In genomic region chr9:126719677-126720435, GRCh38 we compare ENCODE assay signal across 8 cellular contexts.
DNase-seq lines count a peak whose midpoint lies in the region; ATAC-seq and TF ChIP-seq lines count a peak whose summit lies in the region.

No MANE protein-coding gene starts in this region.

- H3K9me3 Mint-ChIP-seq in H9, result peaks cover 0 to 2% of the 10 kb centered on the region in 2 experiments; a peak in 2 of 5 replicates
- H3K9me3 Mint-ChIP-seq in activated CD4-positive, alpha-beta T cell treated with anti-CD3 and anti-CD28 coated beads, Interleukin-2, amount 10 ng/mL, durations not matched to agents 24 days and 14 days, result no peaks in the 10 kb centered on the region

- no peak overlapping the region for H2BK12ac ChIP-seq in H9 (ENCODE audit: insufficient read length, low read depth, low read length)

- H2BK5ac ChIP-seq in H9 (ENCODE audit: insufficient read length, low read length), result no peak overlapping the region

- peak overlapping the region; percentile 49 for H2BK120ac ChIP-seq in H9 (ENCODE audit: low read depth, low read length, poor library complexity, severe bottlenecking)

- H3K27me3 Mint-ChIP-seq in H9 (ENCODE audit: low read depth), result peaks cover 54% of the 10 kb centered on the region
- H3K27me3 Mint-ChIP-seq in activated CD4-positive, alpha-beta T cell treated with anti-CD3 and anti-CD28 coated beads, Interleukin-2, amount 10 ng/mL, durations not matched to agents 24 days and 14 days, result peaks cover 22% of the 10 kb centered on the region

- H2BK15ac ChIP-seq in H9 (ENCODE audit: low read depth, low read length), result no peak overlapping the region

- H3K18ac ChIP-seq in H9 (ENCODE audit: insufficient read length, low read depth, low read length), result peak overlapping the region; percentile 72

- no peak overlapping the region for H3K4me2 ChIP-seq in H9 (ENCODE audit: insufficient read depth, insufficient read length, low read length)

- peaks cover 2% of the 10 kb centered on the region; the same call in 1 of the 2 replicates for H3K4me1 ChIP-seq in H9 (ENCODE audit: insufficient read depth, low read length)

- no peak for TF ChIP-seq POLR2A in lower leg skin (IDR thresholded peaks at IDR 0.05)

- H3K23me2 ChIP-seq in H9 (ENCODE audit: insufficient read length, low read depth, low read length, poor library complexity, severe bottlenecking), result peaks cover 14% of the 10 kb centered on the region

- H3K27me3 ChIP-seq in H9 (ENCODE audit: insufficient read depth, low read length), result no peaks in the 10 kb centered on the region; the same call in 1 of the 2 replicates

- TF ChIP-seq CTCF in H9 (conservative IDR thresholded peaks at IDR 0.05) (no peak), lower leg skin (IDR thresholded peaks at IDR 0.05) (no peak)

- no peak for ATAC-seq in HG02588 (IDR thresholded peaks at IDR 0.05; ENCODE audit: unreplicated experiment)

- no peak overlapping the region for H2AK5ac ChIP-seq in H9 (ENCODE audit: insufficient read length, low read length)

- H3K4me1 Mint-ChIP-seq in H9, result peaks cover 22 to 33% of the 10 kb centered on the region in 2 experiments
- H3K4me1 Mint-ChIP-seq in activated CD4-positive, alpha-beta T cell treated with anti-CD3 and anti-CD28 coated beads, Interleukin-2, amount 10 ng/mL, durations not matched to agents 24 days and 14 days, result peaks cover 30% of the 10 kb centered on the region

- no peak overlapping the region for H3K27ac ChIP-seq in H9 (ENCODE audit: insufficient read length, low read depth, low read length)

- H3K36me3 Mint-ChIP-seq in H9 (ENCODE audit: insufficient read depth in 1 of 3, low read depth in 3 of 3), result no peaks in the 10 kb centered on the region; a peak in 1 of 7 replicates
- no peaks in the 10 kb centered on the region for H3K36me3 Mint-ChIP-seq in activated CD4-positive, alpha-beta T cell treated with anti-CD3 and anti-CD28 coated beads, Interleukin-2, amount 10 ng/mL, durations not matched to agents 24 days and 14 days (ENCODE audit: low read depth)

- no peaks in the 10 kb centered on the region for H3K9me3 ChIP-seq in H9 (ENCODE audit: control insufficient read depth, low read depth, low read length)

- no peak overlapping the region for H2AFZ ChIP-seq in H9 (ENCODE audit: low read length)

- no peak overlapping the region; the same call in 1 of the 2 replicates for H3K4ac ChIP-seq in H9 (ENCODE audit: low read depth, low read length)

- no peaks in the 10 kb centered on the region for H4K20me1 ChIP-seq in H9 (ENCODE audit: control insufficient read depth, insufficient read depth, insufficient read length)

- H2BK20ac ChIP-seq in H9 (ENCODE audit: low read depth, low read length, poor library complexity, severe bottlenecking), result no peak overlapping the region

- H3K56ac ChIP-seq in H9 (ENCODE audit: insufficient read length, low read depth, low read length), result no peak overlapping the region

- DNase-seq in CD1c-positive myeloid dendritic cell (ENCODE audit: extremely low spot score), result peak; percentile 96
- peak; percentile 96 for DNase-seq in H9
- peak; percentile 66 for DNase-seq in NCI-H2196 treated with DMSO at 0.1 percent for 48 hours (lab: John Stamatoyannopoulos, UW; ENCODE audit: unreplicated experiment)
- DNase-seq in activated CD4-positive, alpha-beta T cell treated with anti-CD3 and anti-CD28 coated beads, Interleukin-2, amount 10 ng/mL, durations not matched to agents 24 days and 14 days, result peak; percentile 97
- peak; percentile 71 for DNase-seq in cerebellar cortex (ENCODE audit: low spot score)
- DNase-seq in lower leg skin (ENCODE audit: low spot score in 2 of 2), result peak; percentile 80 to 96
- DNase-seq in stimulated activated CD8-positive, alpha-beta memory T cell treated with anti-CD3 and anti-CD28 coated beads, Interleukin-12 subunit alpha, Interleukin-12 subunit beta, amount 100 ng/mL, for 24 hours (ENCODE audit: extremely low read depth), result peak; percentile 66

- WGBS in H9 (ENCODE audit: extremely low coverage, insufficient read length, low lambda C conversion rate), result no CpG with 5 or more reads among the region's 11 CpGs
- WGBS in lower leg skin, 2 donors, result 42 to 56% methylated on average over 11 of the region's 11 CpGs

- no peak overlapping the region for H4K8ac ChIP-seq in H9 (replicated peaks; ENCODE audit: insufficient read length, low read depth, low read length)

- H3K27ac Mint-ChIP-seq in H9, result peak overlapping the region; percentile 1 to 97 (median 55); a peak in 4 of 7 replicates
- peak overlapping the region; percentile 87 for H3K27ac Mint-ChIP-seq in activated CD4-positive, alpha-beta T cell treated with anti-CD3 and anti-CD28 coated beads, Interleukin-2, amount 10 ng/mL, durations not matched to agents 24 days and 14 days

- no peak overlapping the region for H3K9ac ChIP-seq in H9 (ENCODE audit: extremely low read depth, insufficient read length, low read length)

- no peaks in the 10 kb centered on the region for H3K79me2 ChIP-seq in H9 (ENCODE audit: insufficient read depth, low read length)

- peak overlapping the region; percentile 45; the same call in 1 of the 2 replicates for H3K14ac ChIP-seq in H9 (ENCODE audit: insufficient read depth, low read length)

- H3T11ph ChIP-seq in H9 (ENCODE audit: low read length), result no peak overlapping the region

- no peak overlapping the region for H4K91ac ChIP-seq in H9 (ENCODE audit: insufficient read length, low read depth, low read length)

- H3K4me3 ChIP-seq in lower leg skin (ENCODE audit: low read depth, poor library complexity, severe bottlenecking), result no peak overlapping the region

- intact Hi-C loops in activated CD4-positive, alpha-beta T cell treated with anti-CD3 and anti-CD28 coated beads, Interleukin-2, amount 10 ng/mL, durations not matched to agents 24 days and 14 days (cut with micrococcal nuclease), result no loop called here
- intact Hi-C loops in lower leg skin (cut with DNase I; ENCODE audit: low total_unique reads), result no loop called here

- H3K23ac ChIP-seq in H9 (ENCODE audit: insufficient read length, low read depth, low read length), result no peak overlapping the region

- peak overlapping the region in 1 of 2 experiments; percentile 15; a peak in 1 of 5 replicates for H3K4me3 Mint-ChIP-seq in H9
- H3K4me3 Mint-ChIP-seq in activated CD4-positive, alpha-beta T cell treated with anti-CD3 and anti-CD28 coated beads, Interleukin-2, amount 10 ng/mL, durations not matched to agents 24 days and 14 days, result peak overlapping the region; percentile 59

- H3K79me1 ChIP-seq in H9 (ENCODE audit: insufficient read depth, low read depth, low read length, poor library complexity, severe bottlenecking), result no peaks in the 10 kb centered on the region

- no peak overlapping the region for H4K5ac ChIP-seq in H9 (ENCODE audit: insufficient read length, low read depth, low read length)
